In genomic region chr13:60412909-60413616, GRCh38 we compare ENCODE assay signal across 16 cellular contexts. TPM values are rescaled to one million over a fixed set of nuclear protein-coding genes. Genes with fewer than 3 reads are reported as not detected.
A peak's percentile ranks its signal among the peaks of the same experiment; 100 is the strongest.
DNase-seq lines count a peak whose midpoint lies in the region; ATAC-seq and TF ChIP-seq lines count a peak whose summit lies in the region.
"Had no signal": no experiment of that assay in that cellular context is flagged by ENCODE, and none has a peak within 500 bp of the region (broad histone marks: within the 10 kb centered on the region; RNA-seq: fewer than 3 reads in every experiment).

No MANE protein-coding gene starts in this region.

- no peaks in the 10 kb centered on the region for H3K36me3 ChIP-seq in ascending aorta
- H3K36me3 ChIP-seq: BE2C had no signal

- no peak for TF ChIP-seq CTCF in ascending aorta (IDR thresholded peaks at IDR 0.05)

- H3K27me3 ChIP-seq in ascending aorta, result no peaks in the 10 kb centered on the region
- H3K27me3 ChIP-seq: BE2C had no signal

- intact Hi-C loops in left ventricle myocardium superior (cut with micrococcal nuclease) (no loop called here), Right ventricle myocardium superior (cut with DNase I) (no loop called here), left colon (cut with DNase I, micrococcal nuclease) (no loop called here), ascending aorta (cut with DNase I) (no loop called here)

- H3K4me3 ChIP-seq in ascending aorta, result no peak overlapping the region

- H3K4me1 ChIP-seq in ascending aorta, result peaks cover 0 to 4% of the 10 kb centered on the region in 2 donors

- ATAC-seq in left ventricle myocardium superior (peak; percentile 13), Right ventricle myocardium superior (ENCODE audit: poor library complexity) (no peak), left colon (peak; percentile 43), GM19452 (IDR thresholded peaks at IDR 0.05; ENCODE audit: unreplicated experiment) (no peak)

- no peaks in the 10 kb centered on the region for H3K9me3 ChIP-seq in ascending aorta
- H3K9me3 ChIP-seq: BE2C had no signal

- DNase-seq in left ventricle myocardium superior, result no peak
- DNase-seq in Right ventricle myocardium superior, result no peak
- peak; percentile 23 for DNase-seq in OCI-M1 (lab: John Stamatoyannopoulos, UW)
- no peak for DNase-seq in left colon
- no peak for DNase-seq in MV-4-11 (lab: John Stamatoyannopoulos, UW)
- DNase-seq in ascending aorta (ENCODE audit: low spot score in 2 of 2), result no peak
- DNase-seq: ACHN; BE2C; C1 segment of cervical spinal cord; CD4-positive, CD25-positive, alpha-beta regulatory T cell; CD8-positive, alpha-beta memory T cell; COR-L47; DMS79 treated with DMSO at 0.1 percent for 48 hours; GF-D8; H9 had no signal

- H3K27ac ChIP-seq in ascending aorta, result no peak overlapping the region

RNA-seq across cellular contexts. Expression of gene TDRD3, which starts 16.0 kb away (rescaled TPM):
- total RNA-seq in left ventricle myocardium superior (43.5 TPM), Right ventricle myocardium superior (38.4 TPM), left colon (10 to 100 TPM; 31.0 to 31.9 TPM), ascending aorta (3.0 TPM)

Comparison
In these comparisons a context has a peak if more than half of its experiments do, and no peak if none do; other contexts are left out.
1. ATAC-seq: peak in left ventricle myocardium superior (single experiment) and left colon (single experiment); none in Right ventricle myocardium superior (single experiment) and GM19452 (single experiment).